Comparison of ENCODE assay signal across 21 cellular contexts in genomic region chr6:128078276-128078675, GRCh38.
DNase-seq lines count a peak whose midpoint lies in the region; ATAC-seq and TF ChIP-seq lines count a peak whose summit lies in the region.
"Had no signal": no experiment of that assay in that cellular context is flagged by ENCODE, and none has a peak within 500 bp of the region (broad histone marks: within the 10 kb centered on the region; RNA-seq: fewer than 3 reads in every experiment).

No MANE protein-coding gene starts in this region.

- WGBS in mammary epithelial cell (ENCODE audit: low coverage, missing lambda C conversion rate): 79% methylated on average over 2 of the region's 2 CpGs

- dilution Hi-C loops in mammary epithelial cell (cut with HindIII; ENCODE audit: low sequenced_read_pairs): no loop called here

- DNase-seq in GM10266 (ENCODE audit: extremely low spot score) (no peak), mammary epithelial cell (no peak)
- no peak for DNase-seq in stimulated activated CD4-positive, alpha-beta T cell treated with anti-CD3 and anti-CD28 coated beads, Interleukin-4, amount 100 ng/mL, for 4 hours
- DNase-seq: activated CD4-positive, alpha-beta T cell treated with anti-CD3 and anti-CD28 coated beads, Interleukin-2, amount 50 U/mL, for 48 hours; activated T-cell treated with anti-CD3 and anti-CD28 coated beads for 4 hours; C1 segment of cervical spinal cord; caudate nucleus; GF-D8; head of caudate nucleus; lower lobe of right lung; NCI-H748 treated with DMSO at 0.1 percent for 48 hours; PC-3; retina; stimulated activated naive B cell treated with anti-CD40 and anti-IgM and Interleukin-4, amounts not matched to agents 10 μg/mL and 1 μg/mL and 100 μg/mL, for 72 hours; tibial artery had no signal

- TF ChIP-seq CTCF in GM10266 (IDR thresholded peaks at IDR 0.05; ENCODE audit: control insufficient read depth, insufficient read depth, low read depth, missing control alignments): no peak
- TF ChIP-seq CTCF in mammary epithelial cell (conservative IDR thresholded peaks at IDR 0.05 in 1 of 2, IDR thresholded peaks at IDR 0.05 in 1 of 2; ENCODE audit: extremely low read depth in 1 of 2, insufficient read depth in 1 of 2, low read depth in 1 of 2, low read length in 2 of 2): no peak

- H4K20me1 ChIP-seq in mammary epithelial cell (ENCODE audit: insufficient read depth, low read length): no peaks in the 10 kb centered on the region

- in situ Hi-C loops in mammary epithelial cell (cut with MboI; ENCODE audit: low sequenced_read_pairs in 2 of 2): no loop called here

- intact Hi-C loops in mammary epithelial cell (cut with micrococcal nuclease): no loop called here

- no peaks in the 10 kb centered on the region for H3K9me3 ChIP-seq in mammary epithelial cell (replicated peaks; ENCODE audit: insufficient read depth, low read length)
- H3K9me3 ChIP-seq: esophagus muscularis mucosa, lower lobe of right lung, tibial artery had no signal

- no peaks in the 10 kb centered on the region for H3K27me3 ChIP-seq in mammary epithelial cell (ENCODE audit: insufficient read depth, low read length)
- H3K27me3 ChIP-seq: esophagus muscularis mucosa, tibial artery had no signal

- H2AFZ ChIP-seq in mammary epithelial cell (ENCODE audit: low read depth, low read length): no peak overlapping the region

- H3K36me3 ChIP-seq in mammary epithelial cell (ENCODE audit: insufficient read depth, low read length): peaks cover 10% of the 10 kb centered on the region

- H3K9ac ChIP-seq in mammary epithelial cell (ENCODE audit: insufficient read depth, low read length): no peak overlapping the region

- H3K27ac ChIP-seq in mammary epithelial cell (ENCODE audit: insufficient read depth, low read depth, low read length): no peak overlapping the region
- H3K27ac ChIP-seq: esophagus muscularis mucosa, lower lobe of right lung, tibial artery had no signal

- H3K4me3 ChIP-seq in mammary epithelial cell (replicated peaks in 1 of 3; ENCODE audit: insufficient read depth in 1 of 3, low read depth in 2 of 3, low read length in 3 of 3): no peak overlapping the region
- H3K4me3 ChIP-seq: esophagus muscularis mucosa, lower lobe of right lung, tibial artery had no signal

- H3K4me2 ChIP-seq in mammary epithelial cell (ENCODE audit: insufficient read depth, low read depth, low read length): no peak overlapping the region

- H3K4me1 ChIP-seq in mammary epithelial cell (ENCODE audit: insufficient read depth, low read length): no peaks in the 10 kb centered on the region
- H3K4me1 ChIP-seq: esophagus muscularis mucosa, lower lobe of right lung, tibial artery had no signal

- CTCF ChIA-PET in mammary epithelial cell (lab: Charles Lee; ENCODE audit: low non-redundant PET): no interaction called here

- no TSS peak for BruUV-seq in mammary epithelial cell (replicated peaks; lab: Mats Ljungman, UMichigan)

- no peaks in the 10 kb centered on the region for H3K79me2 ChIP-seq in mammary epithelial cell (ENCODE audit: insufficient read depth, low read length)

- ATAC-seq in GM18511 (IDR thresholded peaks at IDR 0.05; ENCODE audit: unreplicated experiment) (peak; percentile 84), GM19397 (IDR thresholded peaks at IDR 0.05; ENCODE audit: unreplicated experiment) (peak; percentile 55), HG02798 (IDR thresholded peaks at IDR 0.05; ENCODE audit: poor library complexity, unreplicated experiment) (peak; percentile 90), HG03520 (IDR thresholded peaks at IDR 0.05; ENCODE audit: unreplicated experiment) (peak; percentile 92), GM21447 (IDR thresholded peaks at IDR 0.05; ENCODE audit: unreplicated experiment) (no peak)
- ATAC-seq: lower lobe of right lung; PC-3; stimulated activated naive B cell treated with anti-CD40 and anti-IgM and Interleukin-4, amounts not matched to agents 10 μg/mL and 1 μg/mL and 100 μg/mL, for 72 hours had no signal
